Comparison of ENCODE assay signal across 9 cellular contexts in genomic region chrX:1493877-1494510, GRCh38. TPM values are rescaled to one million over a fixed set of nuclear protein-coding genes. Genes with fewer than 3 reads are reported as not detected.
DNase-seq lines count a peak whose midpoint lies in the region; ATAC-seq, FAIRE-seq and TF ChIP-seq lines count a peak whose summit lies in the region.
"Had no signal": no experiment of that assay in that cellular context is flagged by ENCODE, and none has a peak within 500 bp of the region (broad histone marks: within the 10 kb centered on the region; RNA-seq: fewer than 3 reads in every experiment).

No MANE protein-coding gene starts in this region.

- peak overlapping the region; percentile 65 for H3K27ac Mint-ChIP-seq in activated naive CD4-positive, alpha-beta T cell treated with anti-CD3 and anti-CD28 coated beads, Interleukin-2, amount 50 U/mL, for 24 hours

- no peak for DNase-seq in activated naive CD4-positive, alpha-beta T cell treated with Interleukin-2 at 50 U/mL for 16 hours
- DNase-seq in OCI-M1 (lab: John Stamatoyannopoulos, UW): peak; percentile 69
- peak; percentile 57 for DNase-seq in right atrium auricular region (ENCODE audit: low spot score)
- DNase-seq in 8988T: no peak
- no peak for DNase-seq in HT-29 (ENCODE audit: low spot score)
- no peak for DNase-seq in urothelium cell line (ENCODE audit: low spot score)

- no peak for FAIRE-seq in urothelium cell line (lab: Jason Lieb, UNC)
- FAIRE-seq: G401.6 had no signal

- H3K36me3 ChIP-seq in right atrium auricular region: no peaks in the 10 kb centered on the region

- peak; percentile 56 for ATAC-seq in HG02885 (IDR thresholded peaks at IDR 0.05; ENCODE audit: poor library complexity, unreplicated experiment)

- peak overlapping the region in 1 of 2 donors; percentile 3 for H3K4me3 ChIP-seq in right atrium auricular region

- peak overlapping the region in 1 of 2 donors; percentile 43 for H3K27ac ChIP-seq in right atrium auricular region

- H3K4me1 ChIP-seq in right atrium auricular region: no peaks in the 10 kb centered on the region

- peaks cover 14% of the 10 kb centered on the region for H3K4me1 Mint-ChIP-seq in activated naive CD4-positive, alpha-beta T cell treated with anti-CD3 and anti-CD28 coated beads, Interleukin-2, amount 50 U/mL, for 24 hours

- no peaks in the 10 kb centered on the region for H3K9me3 Mint-ChIP-seq in activated naive CD4-positive, alpha-beta T cell treated with anti-CD3 and anti-CD28 coated beads, Interleukin-2, amount 50 U/mL, for 24 hours

- peaks cover 12% of the 10 kb centered on the region for H3K36me3 Mint-ChIP-seq in activated naive CD4-positive, alpha-beta T cell treated with anti-CD3 and anti-CD28 coated beads, Interleukin-2, amount 50 U/mL, for 24 hours

- H3K4me3 Mint-ChIP-seq in activated naive CD4-positive, alpha-beta T cell treated with anti-CD3 and anti-CD28 coated beads, Interleukin-2, amount 50 U/mL, for 24 hours: no peak overlapping the region

- TF ChIP-seq CTCF in right atrium auricular region (IDR thresholded peaks at IDR 0.05): no peak

- H3K9me3 ChIP-seq in right atrium auricular region: no peaks in the 10 kb centered on the region

- H3K27me3 ChIP-seq in right atrium auricular region: no peaks in the 10 kb centered on the region

- H3K27me3 Mint-ChIP-seq in activated naive CD4-positive, alpha-beta T cell treated with anti-CD3 and anti-CD28 coated beads, Interleukin-2, amount 50 U/mL, for 24 hours: no peaks in the 10 kb centered on the region

RNA-seq across cellular contexts. Expression of gene ASMTL, which starts 41.3 kb away (rescaled TPM):
- 10 to 100 TPM; 20.1 to 31.9 TPM for total RNA-seq in right atrium auricular region
- total RNA-seq in HT-29 (2014; rRNA removed; shearing (Covaris generic)): 11.6 and 15.2 TPM in 2 replicates

RNA-seq across cellular contexts. Expression of gene P2RY8, which starts 43.0 kb away (rescaled TPM):
- 1 to 10 TPM in 1 of 2 donors, under 1 TPM in 1; 0.93 to 1.3 TPM for total RNA-seq in right atrium auricular region
- total RNA-seq in HT-29 (2014; rRNA removed; shearing (Covaris generic)): not detected in 2 replicates

Comparison
In these comparisons a context has a peak if more than half of its experiments do, and no peak if none do; other contexts are left out.
1. DNase-seq: peak in OCI-M1 (single experiment) and right atrium auricular region (single experiment); none in activated naive CD4-positive, alpha-beta T cell treated with Interleukin-2 at 50 U/mL for 16 hours (single experiment), 8988T (single experiment), HT-29 (single experiment) and urothelium cell line (single experiment).